10 cellular contexts compared by ENCODE assay signal in the genomic region with DNA sequence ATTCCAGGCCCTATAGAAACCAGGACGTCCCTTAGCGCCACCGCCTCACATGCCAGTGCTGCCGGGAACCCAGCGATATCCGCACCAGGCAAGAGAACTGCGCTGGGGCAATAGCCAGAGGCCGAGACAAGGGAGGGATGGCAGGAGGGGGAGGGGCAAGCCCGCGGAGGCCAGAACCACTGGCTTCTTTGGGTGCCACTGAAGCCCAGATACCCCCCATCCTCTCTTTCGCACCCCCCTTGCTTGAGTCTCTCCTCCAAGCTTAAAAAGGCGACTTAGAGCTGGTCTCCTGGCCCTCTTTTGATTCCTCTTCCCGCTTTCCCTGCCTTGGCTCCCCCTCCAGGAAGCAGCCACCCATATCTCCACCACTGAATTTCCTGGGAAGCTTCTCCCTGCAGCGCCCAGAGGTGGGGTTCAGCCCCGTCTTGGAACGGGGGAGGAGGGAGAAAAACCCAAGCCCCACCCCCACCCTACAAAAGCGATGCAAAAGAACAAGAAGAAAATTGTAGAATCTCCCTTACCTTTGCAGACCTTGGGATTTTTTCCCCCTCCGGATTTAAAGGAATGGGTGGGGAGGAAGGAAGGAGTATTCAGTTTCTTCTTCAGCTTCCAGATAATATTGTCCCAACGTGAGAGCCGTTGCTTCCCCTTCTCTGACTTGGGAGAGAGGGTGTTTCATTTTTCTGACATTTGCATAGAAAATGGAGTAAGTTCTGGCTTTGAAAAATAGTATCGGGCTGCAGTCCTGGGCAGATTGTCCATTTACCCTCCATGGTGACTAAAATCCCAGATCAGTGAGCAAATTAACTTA. TPM values are rescaled to one million over a fixed set of nuclear protein-coding genes. Genes with fewer than 3 reads are reported as not detected.
DNase-seq lines count a peak whose midpoint lies in the region; ATAC-seq and TF ChIP-seq lines count a peak whose summit lies in the region.
"Had no signal": no experiment of that assay in that cellular context is flagged by ENCODE, and none has a peak within 500 bp of the region (broad histone marks: within the 10 kb centered on the region; RNA-seq: fewer than 3 reads in every experiment).

No MANE protein-coding gene starts in this region.

- H3K9me3 ChIP-seq in Panc1 (ENCODE audit: control insufficient read depth, insufficient read depth, low read depth, low read length) (no peaks in the 10 kb centered on the region), spleen (no peaks in the 10 kb centered on the region)

- POLR2A ChIA-PET in Panc1 (lab: Charles Lee) = interaction anchor here (0.5 to 1.2 kb wide), 4 partner anchors 8 to 585 kb away, joined by 3 to 18 read pairs (median 12); no protein-coding TSS in a partner anchor

- TF ChIP-seq CTCF in Panc1 (IDR thresholded peaks at IDR 0.05) (no peak), fibroblast of villous mesenchyme (IDR thresholded peaks at IDR 0.05; ENCODE audit: insufficient read depth, low read depth, low read length) (no peak), spleen (IDR thresholded peaks at IDR 0.05 in 8 of 11, conservative IDR thresholded peaks at IDR 0.05 in 3 of 11) (no peak)

- H3K4me3 ChIP-seq in GM08714 (ENCODE audit: low read length) = peak overlapping the region; percentile 17; the same call in 1 of the 2 replicates
- peak overlapping the region; percentile 70 to 99 for H3K4me3 ChIP-seq in Panc1 (ENCODE audit: low read depth in 2 of 2, low read length in 2 of 2)
- peak overlapping the region; percentile 50 for H3K4me3 ChIP-seq in fibroblast of villous mesenchyme (ENCODE audit: low read depth, low read length)
- H3K4me3 ChIP-seq in spleen = peak overlapping the region in 5 of 8 donors; percentile 19 to 62 (median 26)

- no peaks in the 10 kb centered on the region for H3K27me3 ChIP-seq in Panc1 (ENCODE audit: control insufficient read depth, insufficient read depth, low read length)
- H3K27me3 ChIP-seq in spleen (replicated peaks in 1 of 7) = peaks cover 0 to 100% (median 75%) of the 10 kb centered on the region in 7 donors

- no TSS peak for BruUV-seq in Panc1 (replicated peaks; lab: Mats Ljungman, UMichigan)

- H3K4me1 ChIP-seq in Panc1 (ENCODE audit: control insufficient read depth, insufficient read depth, low read length) (peaks cover 57% of the 10 kb centered on the region), spleen (peaks cover 7 to 35% (median 12%) of the 10 kb centered on the region in 6 donors)

- no peak for TF ChIP-seq POLR2A in spleen (IDR thresholded peaks at IDR 0.05)

- intact Hi-C loops in Panc1 (cut with micrococcal nuclease; ENCODE audit: unreplicated experiment) (no loop called here), spleen (cut with DNase I; ENCODE audit: low total_unique reads) (no loop called here)

- WGBS in spleen, 5 donors = 23 to 45% (median 30%) methylated on average over 21 of the region's 21 CpGs

- H3K27ac ChIP-seq in Panc1 (ENCODE audit: low read length) (peak overlapping the region; percentile 99), spleen (peak overlapping the region in 4 of 8 donors; percentile 32 to 60 (median 55))

- peaks cover 2% of the 10 kb centered on the region for H3K36me3 ChIP-seq in Panc1 (ENCODE audit: control insufficient read depth, insufficient read depth, low read length)
- no peaks in the 10 kb centered on the region for H3K36me3 ChIP-seq in spleen

- CTCF ChIA-PET in Panc1 (lab: Charles Lee) = interaction anchor here (1.0 to 1.2 kb wide), 2 partner anchors 14 to 57 kb away, joined by 4 to 7 read pairs; no protein-coding TSS in a partner anchor

- in situ Hi-C loops in Panc1 (cut with HindIII; ENCODE audit: low pct_unique_long_range_greater_than_20kb, low sequenced_read_pairs) = no loop called here

- no peak for DNase-seq in Panc1 (ENCODE audit: low read depth, low spot score)
- no peak for DNase-seq in fibroblast of villous mesenchyme (ENCODE audit: low read depth)
- peak; percentile 45 for DNase-seq in spleen
- no peak for DNase-seq in germinal center (ENCODE audit: low spot score)
- no peak for DNase-seq in NCI-H226
- DNase-seq: substantia nigra had no signal

- ATAC-seq in Panc1 = peak; percentile 57
- no peak for ATAC-seq in GM19395 (IDR thresholded peaks at IDR 0.05; ENCODE audit: unreplicated experiment)
- no peak for ATAC-seq in GM18519 (IDR thresholded peaks at IDR 0.05; ENCODE audit: low FRiP score, unreplicated experiment)
- ATAC-seq: SK-N-SH treated with all-trans-retinoic acid at 6 μM for 48 hours had no signal

RNA-seq across cellular contexts. Expression of a gene that starts 0.6 kb away (rescaled TPM):
- total RNA-seq in Panc1 (2021; ENCODE audit: unreplicated experiment) (196 TPM), fibroblast of villous mesenchyme (1.3 and 1.6 TPM in 2 replicates), spleen (1 to 10 TPM; 1.2 to 4.5 (median 3.3) TPM)
- 167 TPM for polyA plus RNA-seq in Panc1 (2012; ENCODE audit: insufficient read length)
- polyA plus RNA-seq in spleen = 1 to 10 TPM; 1.7 to 3.4 (median 2.1) TPM

RNA-seq across cellular contexts. Expression of a gene that starts 6.7 kb away (rescaled TPM):
- total RNA-seq in Panc1 (2021; ENCODE audit: unreplicated experiment) (44.0 TPM), fibroblast of villous mesenchyme (1.7 and 2.6 TPM in 2 replicates), spleen (1 to 10 TPM; 1.3 to 3.5 (median 2.7) TPM)
- polyA plus RNA-seq in Panc1 (2012; ENCODE audit: insufficient read length) = 36.5 TPM
- polyA plus RNA-seq in spleen = 1 to 10 TPM; 3.2 to 7.5 (median 3.3) TPM

RNA-seq across cellular contexts. Expression of a gene that starts 10.6 kb away (rescaled TPM):
- total RNA-seq in Panc1 (2021; ENCODE audit: unreplicated experiment) = 67.2 TPM
- polyA plus RNA-seq in Panc1 (2012; ENCODE audit: insufficient read length) = 64.4 TPM
- 0.32 and 0.43 TPM in 2 replicates for total RNA-seq in fibroblast of villous mesenchyme
- total RNA-seq in spleen = 1 to 10 TPM in 3 of 7 donors, under 1 TPM in 4; 0.43 to 2.6 (median 0.67) TPM
- 1 to 10 TPM in 2 of 3 donors, under 1 TPM in 1; 0.91 to 1.5 (median 1.3) TPM for polyA plus RNA-seq in spleen

RNA-seq across cellular contexts. Expression of a gene that starts 10.9 kb away (rescaled TPM):
- total RNA-seq in Panc1 (2021; ENCODE audit: unreplicated experiment) (45.9 TPM), fibroblast of villous mesenchyme (not detected in 2 replicates), spleen (not detected)
- 47.8 TPM for polyA plus RNA-seq in Panc1 (2012; ENCODE audit: insufficient read length)
- under 1 TPM in 2 of 3 donors, not detected in 1; 0.07 to 0.14 TPM for polyA plus RNA-seq in spleen

RNA-seq across cellular contexts. Expression of a gene that starts 14.1 kb away (rescaled TPM):
- total RNA-seq in Panc1 (2021; ENCODE audit: unreplicated experiment) = 127 TPM
- polyA plus RNA-seq in Panc1 (2012; ENCODE audit: insufficient read length) = 113 TPM
- total RNA-seq in fibroblast of villous mesenchyme = 4.3 and 7.1 TPM in 2 replicates
- 10 to 100 TPM in 4 of 7 donors, 1 to 10 TPM in 3; 6.8 to 23.1 (median 10.4) TPM for total RNA-seq in spleen
- 1 to 10 TPM; 3.6 to 7.8 (median 6.5) TPM for polyA plus RNA-seq in spleen

Comparison
In these comparisons a context has a peak if more than half of its experiments do, and no peak if none do; other contexts are left out.
1. H3K4me3 ChIP-seq: peak in every context shown above with its lines; median percentile 84 in Panc1; 50 in fibroblast of villous mesenchyme; 26 in spleen; 17 in GM08714.
2. RNA of a gene that starts 0.6 kb away (total RNA-seq): 196 TPM in Panc1 (single experiment); 1.2 to 4.5 TPM in spleen and 1.3 to 1.6 TPM in fibroblast of villous mesenchyme; every median in the first group is over 10 times any median in the second.
3. RNA of a gene that starts 6.7 kb away (total RNA-seq): 44.0 TPM in Panc1 (single experiment); 1.3 to 3.5 TPM in spleen and 1.7 to 2.6 TPM in fibroblast of villous mesenchyme; every median in the first group is over 10 times any median in the second.
4. RNA of a gene that starts 10.6 kb away (total RNA-seq): 67.2 TPM in Panc1 (single experiment); 0.43 to 2.6 TPM in spleen and 0.32 to 0.43 TPM in fibroblast of villous mesenchyme; every median in the first group is over 10 times any median in the second.